Comparison of ENCODE assay signal across 8 cellular contexts in the genomic region with DNA sequence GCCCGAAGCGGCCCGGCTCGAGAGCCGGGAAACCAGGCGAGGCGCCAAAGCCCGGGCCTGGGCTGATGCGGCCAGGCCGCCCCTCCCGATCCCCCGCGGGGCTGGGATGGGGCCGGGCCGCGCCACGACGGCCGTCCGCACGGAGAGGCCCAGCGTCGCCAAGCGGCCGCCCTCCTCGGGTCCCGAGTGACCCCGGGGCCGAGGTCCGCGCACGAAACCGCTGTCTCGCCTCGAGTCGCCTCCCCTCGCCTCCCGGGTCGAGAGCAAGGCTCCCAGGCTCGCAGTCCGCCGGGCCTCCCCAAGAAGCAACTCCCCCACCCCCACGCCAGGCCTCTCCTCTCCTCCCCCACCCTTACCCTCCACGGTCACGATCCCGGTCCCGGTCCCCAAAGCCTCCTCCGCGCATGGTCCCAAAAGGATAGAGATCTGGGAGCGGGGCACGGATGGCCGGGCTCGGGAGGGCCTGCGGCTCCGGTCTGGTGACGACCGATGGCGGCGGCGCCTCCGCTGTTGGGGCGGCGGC. TPM values are rescaled to one million over a fixed set of nuclear protein-coding genes. Genes with fewer than 3 reads are reported as not detected.
DNase-seq lines count a peak whose midpoint lies in the region; ATAC-seq lines count a peak whose summit lies in the region.

No MANE protein-coding gene starts in this region.

- H3K27ac ChIP-seq in KOPT-K1 (ENCODE audit: low read depth, low read length, poor library complexity, severe bottlenecking) = peak overlapping the region; percentile 98
- peak overlapping the region; percentile 99 for H3K27ac ChIP-seq in mesodermal cell (ENCODE audit: low read depth, low read length, severe bottlenecking)

- peaks cover 41% of the 10 kb centered on the region for H3K36me3 ChIP-seq in KOPT-K1 (ENCODE audit: insufficient read depth, low read length)
- no peaks in the 10 kb centered on the region for H3K36me3 ChIP-seq in endocrine pancreas (ENCODE audit: control insufficient read depth, insufficient read depth, low read length)
- H3K36me3 ChIP-seq in mesodermal cell (ENCODE audit: control insufficient read depth, insufficient read depth, low read length) = peaks cover 37% of the 10 kb centered on the region

- H3K9me3 ChIP-seq in KOPT-K1 (ENCODE audit: insufficient read depth, low read length, poor library complexity, severe bottlenecking) = no peaks in the 10 kb centered on the region
- H3K9me3 ChIP-seq in endocrine pancreas (ENCODE audit: control insufficient read depth, low read length) = no peaks in the 10 kb centered on the region
- no peaks in the 10 kb centered on the region for H3K9me3 ChIP-seq in mesodermal cell (ENCODE audit: control insufficient read depth, low read length)

- peak; percentile 21 for ATAC-seq in GM21717 (IDR thresholded peaks at IDR 0.05; ENCODE audit: unreplicated experiment)

- no peaks in the 10 kb centered on the region for H3K27me3 ChIP-seq in endocrine pancreas (ENCODE audit: control insufficient read depth, insufficient read depth, low read length)

- DNase-seq in GM03348 (ENCODE audit: low spot score) (peak; percentile 92), Kasumi-1 (lab: John Stamatoyannopoulos, UW) (no peak)
- DNase-seq in activated CD4-positive, alpha-beta T cell treated with anti-CD3 and anti-CD28 coated beads, Interleukin-2, amount 50 U/mL, for 4 hours = peak; percentile 46 to 48
- peak; percentile 23 to 30 for DNase-seq in stimulated activated CD8-positive, alpha-beta memory T cell treated with anti-CD3 and anti-CD28 coated beads, Interleukin-15, amount 100 ng/mL, for 48 hours (ENCODE audit: low read depth in 2 of 2)

- WGBS in mesodermal cell (ENCODE audit: insufficient coverage in 2 of 2), 2 experiments = 0% methylated on average over 50 to 53 of the region's 63 CpGs

- peak overlapping the region; percentile 99 for H3K9ac ChIP-seq in endocrine pancreas (ENCODE audit: control insufficient read depth, insufficient read depth, low read length)

- H3K4me3 ChIP-seq in endocrine pancreas (ENCODE audit: control insufficient read depth, insufficient read depth, low read length) = peak overlapping the region; percentile 95
- H3K4me3 ChIP-seq in mesodermal cell (ENCODE audit: extremely low read depth, insufficient read depth, low read length, poor library complexity, severe bottlenecking) = peak overlapping the region; percentile 90

- peaks cover 23% of the 10 kb centered on the region for H3K4me1 ChIP-seq in endocrine pancreas (ENCODE audit: control insufficient read depth, insufficient read depth, low read length)
- H3K4me1 ChIP-seq in mesodermal cell (ENCODE audit: control insufficient read depth, insufficient read depth, low read length, poor library complexity, severe bottlenecking) = no peaks in the 10 kb centered on the region

RNA-seq across cellular contexts. Expression of a gene that starts 0.5 kb away (rescaled TPM):
- 217 TPM for polyA plus RNA-seq in mesodermal cell (2013, experiment 1 of 2)
- polyA plus RNA-seq in mesodermal cell (2013, experiment 2 of 2) = 209 TPM

RNA-seq across cellular contexts. Expression of a gene that starts 37.8 kb away (rescaled TPM):
- 58.7 TPM for polyA plus RNA-seq in mesodermal cell (2013, experiment 1 of 2)
- 65.5 TPM for polyA plus RNA-seq in mesodermal cell (2013, experiment 2 of 2)

RNA-seq across cellular contexts. Expression of a gene that starts 50.7 kb away (rescaled TPM):
- 3.8 TPM for polyA plus RNA-seq in mesodermal cell (2013, experiment 1 of 2)
- 2.6 TPM for polyA plus RNA-seq in mesodermal cell (2013, experiment 2 of 2)

Comparison
In these comparisons a context has a peak if more than half of its experiments do, and no peak if none do; other contexts are left out.
1. DNase-seq: peak in GM03348 (single experiment), activated CD4-positive, alpha-beta T cell treated with anti-CD3 and anti-CD28 coated beads, Interleukin-2, amount 50 U/mL, for 4 hours (2 of 2) and stimulated activated CD8-positive, alpha-beta memory T cell treated with anti-CD3 and anti-CD28 coated beads, Interleukin-15, amount 100 ng/mL, for 48 hours (2 of 2); none in Kasumi-1 (0 of 2).